Comparison of ENCODE assay signal across 11 cellular contexts in the genomic region with DNA sequence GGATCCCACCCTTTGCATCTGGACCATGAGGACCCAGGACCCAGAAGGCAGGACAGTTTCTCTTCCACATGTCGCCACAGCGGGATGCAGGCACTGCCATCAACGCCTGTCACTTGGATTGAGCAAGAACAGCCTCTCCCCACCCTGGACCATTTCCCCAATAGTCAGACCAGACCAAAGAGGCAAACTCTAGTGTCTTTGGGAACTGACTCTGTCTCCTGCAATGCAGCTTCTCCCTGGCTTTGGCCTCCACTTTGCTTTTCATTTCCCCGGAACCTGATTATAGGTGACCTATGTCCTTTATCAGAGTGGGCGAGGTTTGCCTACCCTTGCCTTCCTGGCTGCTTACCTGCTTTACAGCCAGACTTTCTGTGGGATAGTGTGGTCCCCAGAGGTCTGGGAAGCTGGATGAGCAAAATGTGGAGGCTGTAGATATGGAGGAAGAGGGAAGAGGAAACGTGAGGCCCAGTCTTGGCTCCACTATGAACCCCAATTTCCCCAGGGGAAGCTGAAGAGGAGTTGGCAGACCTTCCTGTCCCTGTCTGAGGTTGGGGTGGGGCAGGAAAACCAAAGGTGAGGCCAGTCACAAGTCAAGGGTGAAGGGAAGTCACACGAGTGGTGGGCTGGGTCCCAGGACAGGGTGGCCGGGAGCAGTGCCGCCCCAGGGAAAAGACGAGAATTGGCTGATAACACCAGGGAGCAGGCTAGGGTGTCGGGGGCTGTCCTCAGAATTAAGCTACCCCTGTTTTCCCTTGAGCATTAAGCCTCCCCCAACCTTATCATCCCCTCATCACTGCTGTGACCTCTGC. TPM values are rescaled to one million over a fixed set of nuclear protein-coding genes. Genes with fewer than 3 reads are reported as not detected.
DNase-seq lines count a peak whose midpoint lies in the region; ATAC-seq and TF ChIP-seq lines count a peak whose summit lies in the region.
"Had no signal": no experiment of that assay in that cellular context is flagged by ENCODE, and none has a peak within 500 bp of the region (broad histone marks: within the 10 kb centered on the region; RNA-seq: fewer than 3 reads in every experiment).

No MANE protein-coding gene starts in this region.

- DNase-seq in CD14-positive monocyte (ENCODE audit: low spot score) (peak; percentile 63), Kasumi-1 (lab: John Stamatoyannopoulos, UW) (peak; percentile 21 to 38), NCI-H748 (lab: John Stamatoyannopoulos, UW; ENCODE audit: unreplicated experiment) (no peak), hepatocyte (ENCODE audit: low spot score) (no peak)
- no peak for DNase-seq in activated T-helper 1 cell treated with anti-CD3 and anti-CD28 coated beads, Interleukin-12 subunit alpha, Interleukin-12 subunit beta, Interleukin-2, Interleukin-4 antibody, amounts not matched to agents 30 ng/mL and 10 ng/mL and 1 ng/mL, durations not matched to agents 14 hours and 24 hours and 36 hours (ENCODE audit: low spot score)
- DNase-seq in stimulated activated naive CD4-positive, alpha-beta T cell (lab: John Stamatoyannopoulos, UW) = no peak
- DNase-seq: NCI-H524 treated with DMSO at 0.1 percent for 48 hours; stimulated activated CD4-positive, alpha-beta T cell treated with anti-CD3 and anti-CD28 coated beads, Interleukin-1b, Interleukin-23, amount 100 ng/mL, for 48 hours had no signal

- no peak for ATAC-seq in GM19467 (IDR thresholded peaks at IDR 0.05; ENCODE audit: unreplicated experiment)
- ATAC-seq: body of pancreas had no signal

- peak overlapping the region; percentile 85 to 95 (median 90) for H3K27ac Mint-ChIP-seq in CD14-positive monocyte
- peak overlapping the region; percentile 99 for H3K27ac Mint-ChIP-seq in activated T-helper 1 cell treated with anti-CD3 and anti-CD28 coated beads, Interleukin-12 subunit alpha, Interleukin-12 subunit beta, Interleukin-2, Interleukin-4 antibody, amounts not matched to agents 30 ng/mL and 10 ng/mL and 1 ng/mL, durations not matched to agents 14 hours and 24 hours and 36 hours

- peak overlapping the region; percentile 78 to 86 for H3K4me3 Mint-ChIP-seq in CD14-positive monocyte
- peak overlapping the region; percentile 100 for H3K4me3 Mint-ChIP-seq in activated T-helper 1 cell treated with anti-CD3 and anti-CD28 coated beads, Interleukin-12 subunit alpha, Interleukin-12 subunit beta, Interleukin-2, Interleukin-4 antibody, amounts not matched to agents 30 ng/mL and 10 ng/mL and 1 ng/mL, durations not matched to agents 14 hours and 24 hours and 36 hours

- H3K4me3 ChIP-seq in muscle layer of duodenum (ENCODE audit: low read depth in 1 of 2, low read length in 2 of 2) = peak overlapping the region in 1 of 2 donors; percentile 77
- no peak overlapping the region for H3K4me3 ChIP-seq in hepatocyte
- H3K4me3 ChIP-seq: body of pancreas had no signal

- H3K27ac ChIP-seq in muscle layer of duodenum (ENCODE audit: low read length) = peak overlapping the region; percentile 80
- no peak overlapping the region for H3K27ac ChIP-seq in hepatocyte

- peaks cover 25 to 29% of the 10 kb centered on the region in 2 donors for H3K36me3 Mint-ChIP-seq in CD14-positive monocyte
- peaks cover 66% of the 10 kb centered on the region for H3K36me3 Mint-ChIP-seq in activated T-helper 1 cell treated with anti-CD3 and anti-CD28 coated beads, Interleukin-12 subunit alpha, Interleukin-12 subunit beta, Interleukin-2, Interleukin-4 antibody, amounts not matched to agents 30 ng/mL and 10 ng/mL and 1 ng/mL, durations not matched to agents 14 hours and 24 hours and 36 hours (ENCODE audit: low read depth)

- no peaks in the 10 kb centered on the region for H3K9me2 ChIP-seq in hepatocyte (replicated peaks; ENCODE audit: insufficient read depth)

- H3K36me3 ChIP-seq in muscle layer of duodenum (ENCODE audit: control insufficient read depth in 1 of 2, insufficient read depth in 2 of 2, low read length in 2 of 2) (no peaks in the 10 kb centered on the region), hepatocyte (replicated peaks; ENCODE audit: insufficient read depth, low read depth) (no peaks in the 10 kb centered on the region)

- intact Hi-C loops in CD14-positive monocyte (cut with micrococcal nuclease) = loop anchor here in 1 of 2 donors (10.0 kb wide), 1 partner anchor 87 kb away; a partner anchor contains a TSS
- intact Hi-C loops in activated T-helper 1 cell treated with anti-CD3 and anti-CD28 coated beads, Interleukin-12 subunit alpha, Interleukin-12 subunit beta, Interleukin-2, Interleukin-4 antibody, amounts not matched to agents 30 ng/mL and 10 ng/mL and 1 ng/mL, durations not matched to agents 14 hours and 24 hours and 36 hours (cut with micrococcal nuclease) = loop anchor here (5.0 kb wide), 1 partner anchor 194 kb away; a partner anchor contains a TSS

- peaks cover 11 to 20% of the 10 kb centered on the region in 2 donors for H3K4me1 ChIP-seq in muscle layer of duodenum (ENCODE audit: control insufficient read depth in 1 of 2, insufficient read depth in 2 of 2, low read length in 2 of 2)
- peaks cover 34% of the 10 kb centered on the region for H3K4me1 ChIP-seq in hepatocyte (ENCODE audit: insufficient read depth)

- TF ChIP-seq CTCF in CD14-positive monocyte (IDR thresholded peaks at IDR 0.05) (no peak), hepatocyte (IDR thresholded peaks at IDR 0.05; ENCODE audit: poor library complexity) (no peak)

- H3K79me2 ChIP-seq in hepatocyte = no peaks in the 10 kb centered on the region

- no peaks in the 10 kb centered on the region for H3K27me3 ChIP-seq in muscle layer of duodenum (ENCODE audit: low read depth, low read length)
- peaks cover 6% of the 10 kb centered on the region for H3K27me3 ChIP-seq in hepatocyte
- H3K27me3 ChIP-seq: body of pancreas had no signal

- H3K9me3 Mint-ChIP-seq in CD14-positive monocyte = peaks cover 0 to 3% (median 0%) of the 10 kb centered on the region in 7 donors
- no peaks in the 10 kb centered on the region for H3K9me3 Mint-ChIP-seq in activated T-helper 1 cell treated with anti-CD3 and anti-CD28 coated beads, Interleukin-12 subunit alpha, Interleukin-12 subunit beta, Interleukin-2, Interleukin-4 antibody, amounts not matched to agents 30 ng/mL and 10 ng/mL and 1 ng/mL, durations not matched to agents 14 hours and 24 hours and 36 hours

- no peaks in the 10 kb centered on the region for H3K9me3 ChIP-seq in muscle layer of duodenum (ENCODE audit: control insufficient read depth in 1 of 2, low read length in 2 of 2)
- no peaks in the 10 kb centered on the region for H3K9me3 ChIP-seq in hepatocyte (ENCODE audit: low read depth)
- H3K9me3 ChIP-seq: body of pancreas had no signal

- H4K20me1 ChIP-seq in hepatocyte (ENCODE audit: insufficient read depth, poor library complexity, severe bottlenecking) = no peaks in the 10 kb centered on the region

- H3K4me2 ChIP-seq in hepatocyte = no peak overlapping the region

- H3K27me3 Mint-ChIP-seq in CD14-positive monocyte (ENCODE audit: low read depth in 3 of 3) = peaks cover 12 to 16% (median 14%) of the 10 kb centered on the region in 3 donors
- H3K27me3 Mint-ChIP-seq in activated T-helper 1 cell treated with anti-CD3 and anti-CD28 coated beads, Interleukin-12 subunit alpha, Interleukin-12 subunit beta, Interleukin-2, Interleukin-4 antibody, amounts not matched to agents 30 ng/mL and 10 ng/mL and 1 ng/mL, durations not matched to agents 14 hours and 24 hours and 36 hours (ENCODE audit: insufficient read depth) = peaks cover 9% of the 10 kb centered on the region

- no peak overlapping the region for H2AFZ ChIP-seq in hepatocyte

- H3K4me1 Mint-ChIP-seq in CD14-positive monocyte = peaks cover 65% of the 10 kb centered on the region
- H3K4me1 Mint-ChIP-seq in activated T-helper 1 cell treated with anti-CD3 and anti-CD28 coated beads, Interleukin-12 subunit alpha, Interleukin-12 subunit beta, Interleukin-2, Interleukin-4 antibody, amounts not matched to agents 30 ng/mL and 10 ng/mL and 1 ng/mL, durations not matched to agents 14 hours and 24 hours and 36 hours (ENCODE audit: low read depth) = peaks cover 83% of the 10 kb centered on the region

- 91% methylated on average over 11 of the region's 11 CpGs for WGBS in hepatocyte (ENCODE audit: low lambda C conversion rate, missing lambda C conversion rate)

RNA-seq across cellular contexts. Expression of a gene that starts 3.3 kb away (rescaled TPM):
- polyA plus RNA-seq in CD14-positive monocyte = 10 to 100 TPM in 1 of 2 donors, 1 to 10 TPM in 1; 6.0 to 12.8 TPM
- 305 and 318 TPM in 2 replicates for total RNA-seq in activated T-helper 1 cell treated with anti-CD3 and anti-CD28 coated beads, Interleukin-12 subunit alpha, Interleukin-12 subunit beta, Interleukin-2, Interleukin-4 antibody, amounts not matched to agents 30 ng/mL and 10 ng/mL and 1 ng/mL, durations not matched to agents 14 hours and 24 hours and 36 hours
- total RNA-seq in hepatocyte = 2.6 and 3.2 TPM in 2 replicates
- 4.9 and 6.1 TPM in 2 replicates for polyA plus RNA-seq in hepatocyte

Comparison
In these comparisons a context has a peak if more than half of its experiments do, and no peak if none do; other contexts are left out.
1. DNase-seq: peak in CD14-positive monocyte (single experiment) and Kasumi-1 (2 of 2); none in activated T-helper 1 cell treated with anti-CD3 and anti-CD28 coated beads, Interleukin-12 subunit alpha, Interleukin-12 subunit beta, Interleukin-2, Interleukin-4 antibody, amounts not matched to agents 30 ng/mL and 10 ng/mL and 1 ng/mL, durations not matched to agents 14 hours and 24 hours and 36 hours (single experiment), stimulated activated naive CD4-positive, alpha-beta T cell (0 of 6), NCI-H748 (single experiment) and hepatocyte (single experiment).
2. RNA of a gene that starts 3.3 kb away (total RNA-seq): 305 to 318 TPM in activated T-helper 1 cell treated with anti-CD3 and anti-CD28 coated beads, Interleukin-12 subunit alpha, Interleukin-12 subunit beta, Interleukin-2, Interleukin-4 antibody, amounts not matched to agents 30 ng/mL and 10 ng/mL and 1 ng/mL, durations not matched to agents 14 hours and 24 hours and 36 hours; 2.6 to 3.2 TPM in hepatocyte; every median in the first group is over 10 times any median in the second.